ENCODE assay signal across 1 cellular context in the genomic region with DNA sequence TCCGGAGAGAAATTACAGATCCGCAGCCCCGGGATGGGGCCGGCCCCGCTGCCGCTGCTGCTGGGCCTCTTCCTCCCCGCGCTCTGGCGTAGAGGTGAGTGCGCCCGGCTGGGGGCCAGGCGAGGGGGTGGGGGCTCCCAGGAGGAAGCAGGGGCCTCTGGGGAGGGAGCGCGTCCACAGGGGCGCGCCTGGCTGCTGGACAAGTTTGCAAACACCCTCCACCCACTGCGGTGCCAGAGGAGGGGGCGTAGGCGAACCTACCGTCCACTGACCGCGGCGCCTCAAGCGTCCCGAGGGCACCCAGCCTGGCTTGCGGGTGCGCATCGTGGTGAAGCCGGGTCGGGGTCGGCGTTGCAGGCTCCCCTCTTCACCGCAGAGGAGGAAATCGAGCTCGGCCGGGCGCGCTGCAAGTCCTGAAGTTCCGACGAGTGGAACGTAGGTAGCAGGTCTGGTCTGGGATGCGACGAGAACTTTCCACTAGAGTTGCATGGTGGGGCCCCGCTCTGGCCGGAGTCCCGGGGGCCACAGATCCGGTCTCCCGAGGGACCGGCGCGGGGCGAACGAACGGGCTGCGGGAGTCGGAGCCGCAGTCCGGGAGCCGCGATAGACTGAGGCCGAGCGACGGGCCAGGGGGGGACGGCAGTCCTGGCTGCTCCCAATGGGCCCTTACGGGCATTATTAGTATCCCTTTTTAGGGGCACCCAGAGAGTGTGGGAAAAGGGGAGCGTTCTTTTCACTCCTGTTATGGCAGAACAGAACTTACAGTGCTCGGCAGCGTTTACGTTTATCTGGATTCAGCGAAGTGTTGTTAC.
TF ChIP-seq lines count a peak whose summit lies in the region.

No MANE protein-coding gene starts in this region.

TF ChIP-seq in HepG2, 621 proteins besides CTCF, POLR2A, EP300 and RAD21 (continued from another document and continues in another):
- TF ChIP-seq, protein P1, sequence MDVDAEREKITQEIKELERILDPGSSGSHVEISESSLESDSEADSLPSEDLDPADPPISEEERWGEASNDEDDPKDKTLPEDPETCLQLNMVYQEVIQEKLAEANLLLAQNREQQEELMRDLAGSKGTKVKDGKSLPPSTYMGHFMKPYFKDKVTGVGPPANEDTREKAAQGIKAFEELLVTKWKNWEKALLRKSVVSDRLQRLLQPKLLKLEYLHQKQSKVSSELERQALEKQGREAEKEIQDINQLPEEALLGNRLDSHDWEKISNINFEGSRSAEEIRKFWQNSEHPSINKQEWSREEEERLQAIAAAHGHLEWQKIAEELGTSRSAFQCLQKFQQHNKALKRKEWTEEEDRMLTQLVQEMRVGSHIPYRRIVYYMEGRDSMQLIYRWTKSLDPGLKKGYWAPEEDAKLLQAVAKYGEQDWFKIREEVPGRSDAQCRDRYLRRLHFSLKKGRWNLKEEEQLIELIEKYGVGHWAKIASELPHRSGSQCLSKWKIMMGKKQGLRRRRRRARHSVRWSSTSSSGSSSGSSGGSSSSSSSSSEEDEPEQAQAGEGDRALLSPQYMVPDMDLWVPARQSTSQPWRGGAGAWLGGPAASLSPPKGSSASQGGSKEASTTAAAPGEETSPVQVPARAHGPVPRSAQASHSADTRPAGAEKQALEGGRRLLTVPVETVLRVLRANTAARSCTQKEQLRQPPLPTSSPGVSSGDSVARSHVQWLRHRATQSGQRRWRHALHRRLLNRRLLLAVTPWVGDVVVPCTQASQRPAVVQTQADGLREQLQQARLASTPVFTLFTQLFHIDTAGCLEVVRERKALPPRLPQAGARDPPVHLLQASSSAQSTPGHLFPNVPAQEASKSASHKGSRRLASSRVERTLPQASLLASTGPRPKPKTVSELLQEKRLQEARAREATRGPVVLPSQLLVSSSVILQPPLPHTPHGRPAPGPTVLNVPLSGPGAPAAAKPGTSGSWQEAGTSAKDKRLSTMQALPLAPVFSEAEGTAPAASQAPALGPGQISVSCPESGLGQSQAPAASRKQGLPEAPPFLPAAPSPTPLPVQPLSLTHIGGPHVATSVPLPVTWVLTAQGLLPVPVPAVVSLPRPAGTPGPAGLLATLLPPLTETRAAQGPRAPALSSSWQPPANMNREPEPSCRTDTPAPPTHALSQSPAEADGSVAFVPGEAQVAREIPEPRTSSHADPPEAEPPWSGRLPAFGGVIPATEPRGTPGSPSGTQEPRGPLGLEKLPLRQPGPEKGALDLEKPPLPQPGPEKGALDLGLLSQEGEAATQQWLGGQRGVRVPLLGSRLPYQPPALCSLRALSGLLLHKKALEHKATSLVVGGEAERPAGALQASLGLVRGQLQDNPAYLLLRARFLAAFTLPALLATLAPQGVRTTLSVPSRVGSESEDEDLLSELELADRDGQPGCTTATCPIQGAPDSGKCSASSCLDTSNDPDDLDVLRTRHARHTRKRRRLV (CRISPR knock-in tag; IDR thresholded peaks at IDR 0.05) = no peak; the same call in 1 of the 2 replicates
- TF ChIP-seq, protein P2, sequence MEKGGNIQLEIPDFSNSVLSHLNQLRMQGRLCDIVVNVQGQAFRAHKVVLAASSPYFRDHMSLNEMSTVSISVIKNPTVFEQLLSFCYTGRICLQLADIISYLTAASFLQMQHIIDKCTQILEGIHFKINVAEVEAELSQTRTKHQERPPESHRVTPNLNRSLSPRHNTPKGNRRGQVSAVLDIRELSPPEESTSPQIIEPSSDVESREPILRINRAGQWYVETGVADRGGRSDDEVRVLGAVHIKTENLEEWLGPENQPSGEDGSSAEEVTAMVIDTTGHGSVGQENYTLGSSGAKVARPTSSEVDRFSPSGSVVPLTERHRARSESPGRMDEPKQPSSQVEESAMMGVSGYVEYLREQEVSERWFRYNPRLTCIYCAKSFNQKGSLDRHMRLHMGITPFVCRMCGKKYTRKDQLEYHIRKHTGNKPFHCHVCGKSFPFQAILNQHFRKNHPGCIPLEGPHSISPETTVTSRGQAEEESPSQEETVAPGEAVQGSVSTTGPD (CRISPR knock-in tag; IDR thresholded peaks at IDR 0.05) = no peak
- TF ChIP-seq SRY (CRISPR knock-in tag; IDR thresholded peaks at IDR 0.05) (peak; percentile 81; the same call in 1 of the 2 replicates), HNRNPUL1 (IDR thresholded peaks at IDR 0.05; ENCODE audit: low read depth, low read length) (no peak), MAF1 (CRISPR knock-in tag; IDR thresholded peaks at IDR 0.05; ENCODE audit: borderline replicate concordance) (peak; percentile 64; the same call in 1 of the 2 replicates), ZEB1 (IDR thresholded peaks at IDR 0.05; ENCODE audit: insufficient replicate concordance, low read depth) (no peak), SYNCRIP (IDR thresholded peaks at IDR 0.05; ENCODE audit: insufficient read depth, low read depth, low read length) (no peak), ZSCAN20 (CRISPR knock-in tag; IDR thresholded peaks at IDR 0.05; ENCODE audit: borderline replicate concordance) (peak; percentile 63; the same call in 1 of the 2 replicates), ZNF20 (CRISPR knock-in tag; IDR thresholded peaks at IDR 0.05) (no peak; the same call in 1 of the 2 replicates), ZNF775 (CRISPR knock-in tag; IDR thresholded peaks at IDR 0.05; ENCODE audit: borderline replicate concordance) (no peak), ZNF101 (CRISPR knock-in tag; IDR thresholded peaks at IDR 0.05; ENCODE audit: borderline replicate concordance, low read depth) (no peak), KLF9 (CRISPR knock-in tag; IDR thresholded peaks at IDR 0.05; ENCODE audit: low read depth) (no peak), KDM3A (CRISPR knock-in tag; IDR thresholded peaks at IDR 0.05; ENCODE audit: low read depth) (0 out of 2 replicates have a peak, but pooled peaks have one; percentile 24), MAFF (IDR thresholded peaks at IDR 0.05; ENCODE audit: low read depth, low read length) (no peak), ZBTB8A (CRISPR knock-in tag; IDR thresholded peaks at IDR 0.05; ENCODE audit: borderline replicate concordance, low read depth) (peak; percentile 68), RELA (CRISPR knock-in tag; IDR thresholded peaks at IDR 0.05) (peak; percentile 86; the same call in 1 of the 2 replicates), BRCA1 (CRISPR knock-in tag; IDR thresholded peaks at IDR 0.05) (0 out of 2 replicates have a peak, but pooled peaks have one; percentile 49)
- TF ChIP-seq, protein P3, sequence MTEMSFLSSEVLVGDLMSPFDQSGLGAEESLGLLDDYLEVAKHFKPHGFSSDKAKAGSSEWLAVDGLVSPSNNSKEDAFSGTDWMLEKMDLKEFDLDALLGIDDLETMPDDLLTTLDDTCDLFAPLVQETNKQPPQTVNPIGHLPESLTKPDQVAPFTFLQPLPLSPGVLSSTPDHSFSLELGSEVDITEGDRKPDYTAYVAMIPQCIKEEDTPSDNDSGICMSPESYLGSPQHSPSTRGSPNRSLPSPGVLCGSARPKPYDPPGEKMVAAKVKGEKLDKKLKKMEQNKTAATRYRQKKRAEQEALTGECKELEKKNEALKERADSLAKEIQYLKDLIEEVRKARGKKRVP (CRISPR knock-in tag; IDR thresholded peaks at IDR 0.05) = no peak; a peak in 1 of 4 replicates
- TF ChIP-seq, protein P4, sequence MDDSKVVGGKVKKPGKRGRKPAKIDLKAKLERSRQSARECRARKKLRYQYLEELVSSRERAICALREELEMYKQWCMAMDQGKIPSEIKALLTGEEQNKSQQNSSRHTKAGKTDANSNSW (CRISPR knock-in tag; IDR thresholded peaks at IDR 0.05; ENCODE audit: borderline replicate concordance) = 0 out of 2 replicates have a peak, but pooled peaks have one; percentile 90
- TF ChIP-seq, protein P5, sequence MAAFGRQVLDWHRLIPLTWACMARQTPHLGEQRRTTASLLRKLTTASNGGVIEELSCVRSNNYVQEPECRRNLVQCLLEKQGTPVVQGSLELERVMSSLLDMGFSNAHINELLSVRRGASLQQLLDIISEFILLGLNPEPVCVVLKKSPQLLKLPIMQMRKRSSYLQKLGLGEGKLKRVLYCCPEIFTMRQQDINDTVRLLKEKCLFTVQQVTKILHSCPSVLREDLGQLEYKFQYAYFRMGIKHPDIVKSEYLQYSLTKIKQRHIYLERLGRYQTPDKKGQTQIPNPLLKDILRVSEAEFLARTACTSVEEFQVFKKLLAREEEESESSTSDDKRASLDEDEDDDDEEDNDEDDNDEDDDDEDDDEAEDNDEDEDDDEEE (CRISPR knock-in tag; IDR thresholded peaks at IDR 0.05) = peak; percentile 14; the same call in 1 of the 2 replicates
- TF ChIP-seq, protein P6, sequence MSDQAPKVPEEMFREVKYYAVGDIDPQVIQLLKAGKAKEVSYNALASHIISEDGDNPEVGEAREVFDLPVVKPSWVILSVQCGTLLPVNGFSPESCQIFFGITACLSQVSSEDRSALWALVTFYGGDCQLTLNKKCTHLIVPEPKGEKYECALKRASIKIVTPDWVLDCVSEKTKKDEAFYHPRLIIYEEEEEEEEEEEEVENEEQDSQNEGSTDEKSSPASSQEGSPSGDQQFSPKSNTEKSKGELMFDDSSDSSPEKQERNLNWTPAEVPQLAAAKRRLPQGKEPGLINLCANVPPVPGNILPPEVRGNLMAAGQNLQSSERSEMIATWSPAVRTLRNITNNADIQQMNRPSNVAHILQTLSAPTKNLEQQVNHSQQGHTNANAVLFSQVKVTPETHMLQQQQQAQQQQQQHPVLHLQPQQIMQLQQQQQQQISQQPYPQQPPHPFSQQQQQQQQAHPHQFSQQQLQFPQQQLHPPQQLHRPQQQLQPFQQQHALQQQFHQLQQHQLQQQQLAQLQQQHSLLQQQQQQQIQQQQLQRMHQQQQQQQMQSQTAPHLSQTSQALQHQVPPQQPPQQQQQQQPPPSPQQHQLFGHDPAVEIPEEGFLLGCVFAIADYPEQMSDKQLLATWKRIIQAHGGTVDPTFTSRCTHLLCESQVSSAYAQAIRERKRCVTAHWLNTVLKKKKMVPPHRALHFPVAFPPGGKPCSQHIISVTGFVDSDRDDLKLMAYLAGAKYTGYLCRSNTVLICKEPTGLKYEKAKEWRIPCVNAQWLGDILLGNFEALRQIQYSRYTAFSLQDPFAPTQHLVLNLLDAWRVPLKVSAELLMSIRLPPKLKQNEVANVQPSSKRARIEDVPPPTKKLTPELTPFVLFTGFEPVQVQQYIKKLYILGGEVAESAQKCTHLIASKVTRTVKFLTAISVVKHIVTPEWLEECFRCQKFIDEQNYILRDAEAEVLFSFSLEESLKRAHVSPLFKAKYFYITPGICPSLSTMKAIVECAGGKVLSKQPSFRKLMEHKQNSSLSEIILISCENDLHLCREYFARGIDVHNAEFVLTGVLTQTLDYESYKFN (CRISPR knock-in tag; conservative IDR thresholded peaks at IDR 0.05) = no peak; the same call in 1 of the 2 replicates
- TF ChIP-seq, protein P7, sequence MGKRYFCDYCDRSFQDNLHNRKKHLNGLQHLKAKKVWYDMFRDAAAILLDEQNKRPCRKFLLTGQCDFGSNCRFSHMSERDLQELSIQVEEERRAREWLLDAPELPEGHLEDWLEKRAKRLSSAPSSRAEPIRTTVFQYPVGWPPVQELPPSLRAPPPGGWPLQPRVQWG (CRISPR knock-in tag; IDR thresholded peaks at IDR 0.05; ENCODE audit: borderline replicate concordance, low read depth) = no peak
- TF ChIP-seq, protein P8, sequence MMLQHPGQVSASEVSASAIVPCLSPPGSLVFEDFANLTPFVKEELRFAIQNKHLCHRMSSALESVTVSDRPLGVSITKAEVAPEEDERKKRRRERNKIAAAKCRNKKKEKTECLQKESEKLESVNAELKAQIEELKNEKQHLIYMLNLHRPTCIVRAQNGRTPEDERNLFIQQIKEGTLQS (CRISPR knock-in tag; IDR thresholded peaks at IDR 0.05) = 0 out of 2 replicates have a peak, but pooled peaks have one; percentile 34
- TF ChIP-seq, protein P9, sequence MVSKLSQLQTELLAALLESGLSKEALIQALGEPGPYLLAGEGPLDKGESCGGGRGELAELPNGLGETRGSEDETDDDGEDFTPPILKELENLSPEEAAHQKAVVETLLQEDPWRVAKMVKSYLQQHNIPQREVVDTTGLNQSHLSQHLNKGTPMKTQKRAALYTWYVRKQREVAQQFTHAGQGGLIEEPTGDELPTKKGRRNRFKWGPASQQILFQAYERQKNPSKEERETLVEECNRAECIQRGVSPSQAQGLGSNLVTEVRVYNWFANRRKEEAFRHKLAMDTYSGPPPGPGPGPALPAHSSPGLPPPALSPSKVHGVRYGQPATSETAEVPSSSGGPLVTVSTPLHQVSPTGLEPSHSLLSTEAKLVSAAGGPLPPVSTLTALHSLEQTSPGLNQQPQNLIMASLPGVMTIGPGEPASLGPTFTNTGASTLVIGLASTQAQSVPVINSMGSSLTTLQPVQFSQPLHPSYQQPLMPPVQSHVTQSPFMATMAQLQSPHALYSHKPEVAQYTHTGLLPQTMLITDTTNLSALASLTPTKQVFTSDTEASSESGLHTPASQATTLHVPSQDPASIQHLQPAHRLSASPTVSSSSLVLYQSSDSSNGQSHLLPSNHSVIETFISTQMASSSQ (IDR thresholded peaks at IDR 0.05; ENCODE audit: low read depth) = no peak
- TF ChIP-seq, protein P9 (CRISPR knock-in tag; IDR thresholded peaks at IDR 0.05; ENCODE audit: borderline replicate concordance) = no peak
- TF ChIP-seq, protein P10, sequence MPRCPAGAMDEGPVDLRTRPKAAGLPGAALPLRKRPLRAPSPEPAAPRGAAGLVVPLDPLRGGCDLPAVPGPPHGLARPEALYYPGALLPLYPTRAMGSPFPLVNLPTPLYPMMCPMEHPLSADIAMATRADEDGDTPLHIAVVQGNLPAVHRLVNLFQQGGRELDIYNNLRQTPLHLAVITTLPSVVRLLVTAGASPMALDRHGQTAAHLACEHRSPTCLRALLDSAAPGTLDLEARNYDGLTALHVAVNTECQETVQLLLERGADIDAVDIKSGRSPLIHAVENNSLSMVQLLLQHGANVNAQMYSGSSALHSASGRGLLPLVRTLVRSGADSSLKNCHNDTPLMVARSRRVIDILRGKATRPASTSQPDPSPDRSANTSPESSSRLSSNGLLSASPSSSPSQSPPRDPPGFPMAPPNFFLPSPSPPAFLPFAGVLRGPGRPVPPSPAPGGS (CRISPR knock-in tag; IDR thresholded peaks at IDR 0.05) = peak; percentile 21; the same call in 1 of the 2 replicates
